ENCODE assay signal across 33 cellular contexts in the genomic region with DNA sequence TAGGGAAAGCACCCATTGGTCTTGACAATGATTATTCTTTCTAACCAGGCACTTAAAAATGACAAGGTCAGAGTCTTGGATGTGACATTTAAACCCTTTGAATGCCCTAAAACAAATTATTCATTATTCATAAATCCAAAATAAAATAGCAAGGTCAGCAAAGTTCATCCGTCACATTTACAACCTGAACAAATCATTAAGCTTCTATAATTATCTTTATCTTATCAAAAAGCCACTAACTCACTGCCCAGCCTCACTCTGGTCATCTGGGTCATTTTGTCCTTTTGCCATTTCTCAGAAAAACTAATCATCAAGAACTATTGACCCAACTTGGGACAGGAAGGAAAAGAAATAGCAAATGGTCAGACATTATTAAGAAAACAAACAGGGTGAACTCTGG.
"Had no signal": no experiment of that assay in that cellular context is flagged by ENCODE, and none has a peak within 500 bp of the region (broad histone marks: within the 10 kb centered on the region; RNA-seq: fewer than 3 reads in every experiment).

No MANE protein-coding gene starts in this region.

- H3K4me3 ChIP-seq: ascending aorta, cardiac muscle cell had no signal

- H3K9me3 ChIP-seq: ascending aorta had no signal

- ATAC-seq: activated CD8-positive, alpha-beta T cell treated with anti-CD3 and anti-CD28 coated beads for 36 hours; activated naive CD4-positive, alpha-beta T cell treated with anti-CD3 and anti-CD28 coated beads, Interleukin-2, amount 50 U/mL, for 72 hours; activated T-cell treated with anti-CD3 and anti-CD28 coated beads, Interleukin-2, amount 50 U/mL, for 4 hours; activated T-cell treated with anti-CD3 and anti-CD28 coated beads, Interleukin-2, amount 50 U/mL, for 72 hours; activated T-helper 17 cell treated with anti-CD3 and anti-CD28 coated beads, Interleukin-2, amount 50 U/mL, for 72 hours had no signal

- DNase-seq: activated B cell treated with CpG ODN at 0.5 μM for 24 hours; activated CD4-positive, alpha-beta memory T cell treated with anti-CD3 and anti-CD28 coated beads for 36 hours; activated CD4-positive, alpha-beta T cell treated with anti-CD3 and anti-CD28 coated beads for 4 hours; activated CD4-positive, alpha-beta T cell treated with anti-CD3 and anti-CD28 coated beads, Interleukin-2, amount 10 ng/mL, durations not matched to agents 24 days and 14 days; activated CD4-positive, alpha-beta T cell treated with anti-CD3 and anti-CD28 coated beads, Interleukin-2, amount 50 U/mL, for 1 hour; activated CD4-positive, alpha-beta T cell treated with anti-CD3 and anti-CD28 coated beads, Interleukin-2, amount 50 U/mL, for 4 hours; activated CD4-positive, CD25-positive, alpha-beta regulatory T cell treated with anti-CD3 and anti-CD28 coated beads, Interleukin-2, amount 50 U/mL, for 72 hours; activated CD8-positive, alpha-beta memory T cell treated with anti-CD3 and anti-CD28 coated beads, Interleukin-2, amount 50 U/mL, for 4 hours; activated CD8-positive, alpha-beta T cell treated with anti-CD3 and anti-CD28 coated beads for 36 hours; activated effector memory CD4-positive, alpha-beta T cell treated with anti-CD3 and anti-CD28 coated beads, Interleukin-2, amount 50 U/mL, for 16 hours; activated gamma-delta T cell treated with Interleukin-2 at 50 U/mL for 16 hours; activated naive CD4-positive, alpha-beta T cell; activated naive CD4-positive, alpha-beta T cell treated with anti-CD3 and anti-CD28 coated beads for 36 hours; activated naive CD4-positive, alpha-beta T cell treated with anti-CD3 and anti-CD28 coated beads, Interleukin-2, amount 50 U/mL, for 16 hours; activated naive CD8-positive, alpha-beta T cell treated with anti-CD3 and anti-CD28 coated beads for 36 hours; activated T-cell treated with anti-CD3 and anti-CD28 coated beads for 4 hours; activated T-cell treated with anti-CD3 and anti-CD28 coated beads, Interleukin-2, amount 50 U/mL, for 1 hour; activated T-cell treated with anti-CD3 and anti-CD28 coated beads, Interleukin-2, amount 50 U/mL, for 4 hours; activated T-cell treated with anti-CD3 and anti-CD28 coated beads, Interleukin-2, amount 50 U/mL, for 72 hours; amygdala; anterior cingulate cortex; caudate nucleus; cerebellar nuclear complex; T-helper 1 cell; T-helper 2 cell; T-helper 9 cell had no signal

- H3K36me3 ChIP-seq: ascending aorta, cardiac muscle cell had no signal

- FAIRE-seq: bronchial epithelial cell, TTC549 had no signal

- H3K4me1 ChIP-seq: ascending aorta had no signal

- H3K27me3 ChIP-seq: ascending aorta, cardiac muscle cell had no signal

- H3K27ac ChIP-seq: ascending aorta, cardiac muscle cell, VCaP had no signal
